ENCODE assay signal across 8 cellular contexts in the genomic region with DNA sequence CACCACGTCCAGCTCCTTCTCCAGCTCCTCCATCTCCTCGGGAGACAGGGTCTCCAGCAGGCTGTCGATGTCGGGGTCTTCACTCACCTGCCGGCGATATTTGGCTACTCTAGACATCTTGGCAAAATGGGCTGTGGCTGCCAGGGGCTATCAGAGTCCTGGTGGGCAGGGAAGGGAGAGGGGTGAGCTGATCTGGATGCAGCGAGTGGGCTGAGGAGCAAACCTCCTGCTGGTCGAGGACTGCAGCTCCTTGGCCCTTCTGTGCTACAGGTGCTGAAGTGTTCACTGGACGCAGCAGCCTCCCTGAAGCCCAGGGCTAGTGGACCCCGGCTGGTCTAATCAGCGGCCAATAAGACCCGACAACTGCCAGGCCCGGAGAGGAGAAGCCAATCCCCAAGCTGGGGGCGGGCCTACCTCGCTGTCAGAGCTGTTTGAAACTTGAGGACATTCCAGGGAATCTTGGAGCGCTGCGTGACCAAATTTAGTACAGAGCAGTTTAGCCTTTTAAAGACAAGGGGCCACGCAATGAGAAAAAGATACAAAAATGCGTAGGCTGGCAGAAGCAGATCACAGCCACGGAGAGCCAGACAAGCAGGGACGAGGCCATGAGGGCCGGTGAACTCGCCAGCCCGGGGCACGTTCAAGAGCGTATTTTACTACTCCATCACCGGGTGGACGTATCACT. TPM values are rescaled to one million over a fixed set of nuclear protein-coding genes. Genes with fewer than 3 reads are reported as not detected.
DNase-seq lines count a peak whose midpoint lies in the region; ATAC-seq and TF ChIP-seq lines count a peak whose summit lies in the region.

LMOD1 (minus strand) TSS at position 325 of the 685 bp plus-strand sequence; CDS start at position 117, 208 bp downstream.

- peaks cover 64% of the 10 kb centered on the region for H3K27me3 Mint-ChIP-seq in stimulated activated naive CD8-positive, alpha-beta T cell treated with anti-CD3 and anti-CD28 coated beads, Interleukin-15, amount 100 ng/mL, for 72 hours

- peak; percentile 39 for ATAC-seq in stimulated activated naive CD8-positive, alpha-beta T cell treated with anti-CD3 and anti-CD28 coated beads, Interleukin-15, amount 100 ng/mL, for 72 hours
- no peak for ATAC-seq in stimulated activated naive CD8-positive, alpha-beta T cell treated with anti-CD3 and anti-CD28 coated beads, Interleukin-15, Interleukin-2, amounts not matched to agents 100 U/mL and 50 U/mL, for 24 hours
- ATAC-seq in SK-N-SH treated with all-trans-retinoic acid at 6 μM for 48 hours (peak; percentile 99), thoracic aorta (ENCODE audit: insufficient number of reproducible peaks, low FRiP score, low read depth) (peak; percentile 87), HG02610 (IDR thresholded peaks at IDR 0.05; ENCODE audit: unreplicated experiment) (no peak)

- H3K4me3 ChIP-seq in esophagus muscularis mucosa (peak within 1 kb of the TSS; percentile 74 to 91 (median 82)), thoracic aorta (peak within 1 kb of the TSS; percentile 88)

- H3K9me3 Mint-ChIP-seq in stimulated activated naive CD8-positive, alpha-beta T cell treated with anti-CD3 and anti-CD28 coated beads, Interleukin-15, amount 100 ng/mL, for 72 hours, result no peaks in the 10 kb centered on the region

- TF ChIP-seq POLR2A in esophagus muscularis mucosa (IDR thresholded peaks at IDR 0.05; ENCODE audit: low read depth), result peak; percentile 78

- H3K9me3 ChIP-seq in esophagus muscularis mucosa, result no peaks in the 10 kb centered on the region
- H3K9me3 ChIP-seq in thoracic aorta, result no peaks in the 10 kb centered on the region

- peak in 1 of 3 experiments; percentile 6 for TF ChIP-seq CTCF in esophagus muscularis mucosa (IDR thresholded peaks at IDR 0.05)
- peak; percentile 32 for TF ChIP-seq CTCF in thoracic aorta (IDR thresholded peaks at IDR 0.05)

- peaks cover 7 to 33% (median 18%) of the 10 kb centered on the region in 4 donors for H3K4me1 ChIP-seq in esophagus muscularis mucosa
- peaks cover 8 to 25% of the 10 kb centered on the region in 2 donors for H3K4me1 ChIP-seq in thoracic aorta (ENCODE audit: control insufficient read depth in 1 of 2, low read depth in 2 of 2)

- H3K27me3 ChIP-seq in esophagus muscularis mucosa, result no peaks in the 10 kb centered on the region
- H3K27me3 ChIP-seq in thoracic aorta (replicated peaks; ENCODE audit: insufficient read depth), result no peaks in the 10 kb centered on the region

- peaks cover 21% of the 10 kb centered on the region for H3K4me1 Mint-ChIP-seq in stimulated activated naive CD8-positive, alpha-beta T cell treated with anti-CD3 and anti-CD28 coated beads, Interleukin-15, amount 100 ng/mL, for 72 hours

- H3K36me3 ChIP-seq in esophagus muscularis mucosa (peaks cover 0 to 10% (median 0%) of the 10 kb centered on the region in 4 donors), thoracic aorta (peaks cover 24% of the 10 kb centered on the region)

- intact Hi-C loops in esophagus muscularis mucosa (cut with DNase I), result loop anchor here (2.0 kb wide), 1 partner anchor 50 kb away; no protein-coding TSS in a partner anchor

- peak within 1 kb of the TSS; percentile 92 to 95 (median 94) for H3K27ac ChIP-seq in esophagus muscularis mucosa (replicated peaks in 1 of 4)
- H3K27ac ChIP-seq in thoracic aorta, result peak within 1 kb of the TSS; percentile 98 to 100

- peak within 1 kb of the TSS; percentile 55 to 81 for H3K4me3 Mint-ChIP-seq in stimulated activated naive CD8-positive, alpha-beta T cell treated with anti-CD3 and anti-CD28 coated beads, Interleukin-15, amount 100 ng/mL, for 72 hours

- no peak for TF ChIP-seq EP300 in esophagus muscularis mucosa (IDR thresholded peaks at IDR 0.05)

- H3K27ac Mint-ChIP-seq in stimulated activated naive CD8-positive, alpha-beta T cell treated with anti-CD3 and anti-CD28 coated beads, Interleukin-15, amount 100 ng/mL, for 72 hours, result peak within 1 kb of the TSS; percentile 37 to 48

- DNase-seq in stimulated activated naive CD8-positive, alpha-beta T cell treated with anti-CD3 and anti-CD28 coated beads, Interleukin-15, amount 100 ng/mL, for 72 hours, result peak in 1 of 2 donors; percentile 5
- DNase-seq in stimulated activated naive CD8-positive, alpha-beta T cell treated with anti-CD3 and anti-CD28 coated beads, Interleukin-15, Interleukin-2, amounts not matched to agents 100 U/mL and 50 U/mL, for 24 hours, result no peak
- DNase-seq in esophagus muscularis mucosa (ENCODE audit: extremely low spot score) (peak; percentile 97), mesenteric fat pad (ENCODE audit: low spot score) (no peak), thoracic aorta (ENCODE audit: low spot score) (peak; percentile 87), NOMO-1 treated with dmso at 0.1 percent for 144 hours (lab: John Stamatoyannopoulos, UW; ENCODE audit: unreplicated experiment) (no peak)

- under 1% methylated on average over 28 of the region's 28 CpGs for WGBS in esophagus muscularis mucosa

TF ChIP-seq in SK-N-SH treated with all-trans-retinoic acid at 6 μM for 48 hours, 23 proteins besides CTCF, POLR2A, EP300 and RAD21:
- no peak for TF ChIP-seq ZC3H10 (CRISPR knock-in tag; IDR thresholded peaks at IDR 0.05)
- no peak for TF ChIP-seq ESRRG (CRISPR knock-in tag; IDR thresholded peaks at IDR 0.05)
- TF ChIP-seq ARNTL (CRISPR knock-in tag; IDR thresholded peaks at IDR 0.05; ENCODE audit: borderline replicate concordance, low read depth), result no peak
- TF ChIP-seq SNAI2 (CRISPR knock-in tag; IDR thresholded peaks at IDR 0.05), result no peak
- no peak for TF ChIP-seq ZNF70 (CRISPR knock-in tag; IDR thresholded peaks at IDR 0.05)
- no peak for TF ChIP-seq ISL1 (CRISPR knock-in tag; IDR thresholded peaks at IDR 0.05)
- TF ChIP-seq POU6F1 (CRISPR knock-in tag; IDR thresholded peaks at IDR 0.05; ENCODE audit: borderline replicate concordance, low read depth), result no peak
- no peak for TF ChIP-seq TOX (CRISPR knock-in tag; IDR thresholded peaks at IDR 0.05; ENCODE audit: borderline replicate concordance)
- TF ChIP-seq ZFP3 (CRISPR knock-in tag; IDR thresholded peaks at IDR 0.05), result no peak
- TF ChIP-seq RARB (CRISPR knock-in tag; IDR thresholded peaks at IDR 0.05), result no peak
- no peak for TF ChIP-seq CSDC2 (CRISPR knock-in tag; IDR thresholded peaks at IDR 0.05)
- no peak for TF ChIP-seq ZNF8 (CRISPR knock-in tag; IDR thresholded peaks at IDR 0.05)
- no peak for TF ChIP-seq TSHZ2 (CRISPR knock-in tag; IDR thresholded peaks at IDR 0.05)
- no peak for TF ChIP-seq OSR1 (CRISPR knock-in tag; IDR thresholded peaks at IDR 0.05)

RNA-seq across cellular contexts. Expression of gene LMOD1, which starts in this region (rescaled TPM):
- total RNA-seq in esophagus muscularis mucosa (1,000 to 10,000 TPM; 1,021 to 1,618 (median 1,290) TPM), mesenteric fat pad (26.5 TPM), thoracic aorta (100 to 1,000 TPM; 638 to 761 TPM)

Comparison
In these comparisons a context has a peak if more than half of its experiments do, and no peak if none do; other contexts are left out.
1. RNA of gene LMOD1 (total RNA-seq): 1,021 to 1,618 TPM in esophagus muscularis mucosa and 638 to 761 TPM in thoracic aorta; 26.5 TPM in mesenteric fat pad (single experiment); every median in the first group is over 10 times any median in the second.
2. ATAC-seq: peak in stimulated activated naive CD8-positive, alpha-beta T cell treated with anti-CD3 and anti-CD28 coated beads, Interleukin-15, amount 100 ng/mL, for 72 hours (single experiment), SK-N-SH treated with all-trans-retinoic acid at 6 μM for 48 hours (single experiment) and thoracic aorta (single experiment); none in stimulated activated naive CD8-positive, alpha-beta T cell treated with anti-CD3 and anti-CD28 coated beads, Interleukin-15, Interleukin-2, amounts not matched to agents 100 U/mL and 50 U/mL, for 24 hours (single experiment) and HG02610 (single experiment).
3. DNase-seq: peak in esophagus muscularis mucosa (single experiment) and thoracic aorta (single experiment); none in stimulated activated naive CD8-positive, alpha-beta T cell treated with anti-CD3 and anti-CD28 coated beads, Interleukin-15, Interleukin-2, amounts not matched to agents 100 U/mL and 50 U/mL, for 24 hours (single experiment), mesenteric fat pad (single experiment) and NOMO-1 treated with dmso at 0.1 percent for 144 hours (single experiment).